In the genomic region with DNA sequence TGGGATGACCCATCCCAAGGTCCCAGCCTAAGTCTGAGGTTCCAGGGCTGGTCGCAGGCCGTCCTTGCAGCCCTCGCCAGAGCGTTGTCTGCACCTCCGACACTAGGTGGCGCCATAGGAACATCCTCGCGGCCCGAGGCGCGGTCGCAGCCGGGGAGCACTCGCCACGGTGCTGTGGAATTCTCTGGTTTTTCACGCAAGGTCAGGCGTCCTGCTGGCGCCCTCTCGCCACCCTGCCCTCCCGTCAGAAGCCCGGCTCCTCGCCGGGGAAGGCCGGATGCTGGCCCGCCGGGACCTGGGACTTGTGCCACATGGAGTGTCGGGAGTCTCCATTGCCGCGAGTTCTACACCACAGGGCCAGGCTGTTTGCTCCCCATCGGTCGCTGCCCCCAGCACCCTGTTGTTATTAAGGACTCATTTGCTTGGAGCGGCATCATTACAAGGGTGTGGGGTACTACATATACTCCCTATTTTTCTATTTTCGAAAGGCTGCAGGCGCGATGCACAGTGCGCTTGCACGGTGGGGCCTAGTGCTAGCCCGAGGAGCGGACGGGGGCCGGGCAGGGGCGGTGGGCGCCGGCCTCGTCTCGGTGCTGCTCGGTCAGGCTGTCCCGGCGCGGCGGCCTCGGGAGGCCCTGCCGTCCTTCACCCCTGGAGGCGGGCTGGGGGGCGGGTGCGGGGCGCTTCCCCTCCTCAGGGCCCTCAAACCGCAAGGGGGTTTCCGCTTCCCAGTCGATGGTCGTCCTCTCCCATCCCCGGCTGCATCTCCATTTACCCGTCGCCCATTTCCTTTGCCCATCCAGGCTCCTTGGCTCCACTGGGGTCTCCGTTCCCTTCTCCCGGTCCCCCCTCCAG, we compare ENCODE assay signal across 8 cellular contexts.
DNase-seq lines count a peak whose midpoint lies in the region; ATAC-seq, FAIRE-seq and TF ChIP-seq lines count a peak whose summit lies in the region.

No MANE protein-coding gene starts in this region.

- peak; percentile 98 for ATAC-seq in HG02588 (IDR thresholded peaks at IDR 0.05; ENCODE audit: unreplicated experiment)

- H3K9me3 ChIP-seq in sigmoid colon, result no peaks in the 10 kb centered on the region

- H3K36me3 ChIP-seq in sigmoid colon, result no peaks in the 10 kb centered on the region

- H3K27ac ChIP-seq in sigmoid colon, result peak overlapping the region; percentile 6 to 57 (median 20)

- 18 to 36% methylated on average over 66 of the region's 66 CpGs for WGBS in sigmoid colon, 2 donors

- TF ChIP-seq POLR2A in GM12891 (IDR thresholded peaks at IDR 0.05; ENCODE audit: low read depth, low read length) (no peak), sigmoid colon (IDR thresholded peaks at IDR 0.05) (no peak)

- no peak for TF ChIP-seq EP300 in sigmoid colon (IDR thresholded peaks at IDR 0.05)

- peak; percentile 99 for FAIRE-seq in GM12891 (lab: Jason Lieb, UNC)

- H3K4me1 ChIP-seq in sigmoid colon, result peaks cover 0 to 12% (median 7%) of the 10 kb centered on the region in 4 donors

- in situ Hi-C loops in astrocyte of the cerebellum (cut with HindIII; ENCODE audit: low sequenced_read_pairs), result no loop called here

- H3K4me3 ChIP-seq in astrocyte of the cerebellum (ENCODE audit: low read depth, low read length) (peak overlapping the region; percentile 24), sigmoid colon (peak overlapping the region; percentile 31 to 54 (median 46))

- no peaks in the 10 kb centered on the region for H3K27me3 ChIP-seq in sigmoid colon

- DNase-seq in GM12891 (ENCODE audit: insufficient read length, low spot score) (peak; percentile 80), NAMALWA (ENCODE audit: low spot score) (peak; percentile 80), T1000 (lab: John Stamatoyannopoulos, UW) (peak; percentile 71), astrocyte of the cerebellum (ENCODE audit: low read depth) (peak; percentile 59), hypothalamus (lab: John Stamatoyannopoulos, UW) (peak in 49 of 51 donors; percentile 34 to 89 (median 72)), sigmoid colon (peak; percentile 85), cortex of kidney (lab: John Stamatoyannopoulos, UW) (no peak)

- TF ChIP-seq CTCF in astrocyte of the cerebellum (IDR thresholded peaks at IDR 0.05; ENCODE audit: low read depth, low read length, missing control alignments) (peak; percentile 92), sigmoid colon (IDR thresholded peaks at IDR 0.05) (peak; percentile 52 to 93 (median 73))

- intact Hi-C loops in sigmoid colon (cut with DNase I), result loop anchor here (5.0 kb wide), 2 partner anchors 195 to 820 kb away; a partner anchor contains a TSS

TF ChIP-seq in GM12891, 5 proteins besides CTCF, POLR2A, EP300 and RAD21:
- TF ChIP-seq TAF1 (IDR thresholded peaks at IDR 0.05; ENCODE audit: low read depth, low read length), result no peak
- TF ChIP-seq POU2F2 (IDR thresholded peaks at IDR 0.05; ENCODE audit: low read depth, low read length), result no peak
- TF ChIP-seq SPI1 (IDR thresholded peaks at IDR 0.05; ENCODE audit: low read depth, low read length), result no peak
- no peak for TF ChIP-seq PAX5 (IDR thresholded peaks at IDR 0.05; ENCODE audit: insufficient read depth, low read length, severe bottlenecking)
- TF ChIP-seq POLR2AphosphoS5 (IDR thresholded peaks at IDR 0.05; ENCODE audit: low read depth, low read length), result no peak
